In the genomic region with DNA sequence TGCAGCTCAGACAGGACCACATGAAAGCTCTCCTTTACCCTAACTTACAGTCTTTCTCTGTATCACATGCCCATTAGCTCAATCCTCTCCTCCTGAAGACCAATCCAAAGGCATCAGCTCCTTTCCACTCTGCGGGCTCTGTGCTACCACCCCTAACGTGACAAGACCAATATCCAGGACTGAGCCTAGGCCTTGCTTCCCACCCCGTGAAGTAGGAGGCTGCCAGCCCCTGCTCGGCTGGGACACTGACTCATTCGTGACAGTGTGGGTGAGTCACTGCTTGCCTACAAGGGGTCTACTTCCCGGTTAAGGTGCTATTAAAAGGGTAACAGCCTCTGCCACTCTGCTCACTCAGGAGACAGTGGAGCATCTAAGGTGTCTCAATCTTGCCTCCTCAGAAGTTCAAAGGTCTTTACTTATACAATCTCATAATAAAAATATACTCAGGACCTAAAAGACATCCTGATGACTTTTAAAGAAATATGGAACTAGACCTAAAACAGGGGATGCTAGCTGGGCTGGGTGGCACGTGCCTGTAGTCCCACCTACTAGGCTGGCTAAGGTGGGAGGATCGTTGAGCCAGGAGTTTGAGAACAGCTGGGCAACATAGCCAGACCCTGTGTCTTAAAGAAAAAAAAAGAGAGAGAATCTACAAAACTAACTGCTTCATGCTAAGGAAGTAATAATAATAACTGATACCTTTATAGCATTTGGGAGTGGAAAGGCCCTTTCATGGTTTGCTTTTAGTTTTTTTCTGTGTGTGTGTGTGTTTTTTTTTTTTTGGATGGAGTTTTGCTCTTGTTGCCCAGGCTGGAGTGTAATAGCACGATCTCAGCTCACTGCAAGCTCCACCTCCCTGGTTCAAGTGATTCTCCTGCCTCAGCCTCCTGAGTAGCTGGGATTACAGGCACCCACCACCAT, we compare ENCODE assay signal across 8 cellular contexts. TPM values are rescaled to one million over a fixed set of nuclear protein-coding genes. Genes with fewer than 3 reads are reported as not detected.
DNase-seq lines count a peak whose midpoint lies in the region; ATAC-seq and TF ChIP-seq lines count a peak whose summit lies in the region.

No MANE protein-coding gene starts in this region.

- no peaks in the 10 kb centered on the region for H3K9me3 ChIP-seq in transverse colon

- 36 to 67% methylated on average over 2 to 9 of the region's 9 CpGs for WGBS in transverse colon (ENCODE audit: low coverage in 1 of 2), 2 donors

- in situ Hi-C loops in transverse colon (cut with MboI; ENCODE audit: low pct_ligation_motif_present in 1 of 4, low pct_unique_long_range_greater_than_20kb in 1 of 4, low sequenced_read_pairs in 3 of 4): loop anchor here in 1 of 4 donors (10.0 kb wide), 1 partner anchor 103 kb away; no protein-coding TSS in a partner anchor

- no peaks in the 10 kb centered on the region for H3K36me3 Mint-ChIP-seq in activated naive CD4-positive, alpha-beta T cell treated with anti-CD3 and anti-CD28 coated beads, Interleukin-2, amount 10 ng/mL, durations not matched to agents 7 days and 5 days
- no peaks in the 10 kb centered on the region for H3K36me3 Mint-ChIP-seq in activated T-cell treated with anti-CD3 and anti-CD28 coated beads, Interleukin-2, amount 50 U/mL, for 4 hours (ENCODE audit: insufficient read depth)

- CTCF ChIA-PET in activated naive CD4-positive, alpha-beta T cell treated with anti-CD3 and anti-CD28 coated beads, Interleukin-2, amount 10 ng/mL, durations not matched to agents 7 days and 5 days (lab: Charles Lee): interaction anchor here (0.6 to 2.1 kb wide), 4 partner anchors 16 to 242 kb away, joined by 3 to 12 read pairs (median 6); no protein-coding TSS in a partner anchor

- H3K9me3 Mint-ChIP-seq in activated naive CD4-positive, alpha-beta T cell treated with anti-CD3 and anti-CD28 coated beads, Interleukin-2, amount 10 ng/mL, durations not matched to agents 7 days and 5 days: no peaks in the 10 kb centered on the region
- H3K9me3 Mint-ChIP-seq in activated T-cell treated with anti-CD3 and anti-CD28 coated beads, Interleukin-2, amount 50 U/mL, for 4 hours: no peaks in the 10 kb centered on the region

- ATAC-seq in activated T-cell treated with anti-CD3 and anti-CD28 coated beads, Interleukin-2, amount 50 U/mL, for 4 hours: peak; percentile 72 to 79
- no peak for ATAC-seq in HG02884 (IDR thresholded peaks at IDR 0.05; ENCODE audit: unreplicated experiment)

- no peak overlapping the region for H3K4me3 Mint-ChIP-seq in activated naive CD4-positive, alpha-beta T cell treated with anti-CD3 and anti-CD28 coated beads, Interleukin-2, amount 10 ng/mL, durations not matched to agents 7 days and 5 days
- no peak overlapping the region for H3K4me3 Mint-ChIP-seq in activated T-cell treated with anti-CD3 and anti-CD28 coated beads, Interleukin-2, amount 50 U/mL, for 4 hours

- no peak overlapping the region for H3K27ac Mint-ChIP-seq in activated naive CD4-positive, alpha-beta T cell treated with anti-CD3 and anti-CD28 coated beads, Interleukin-2, amount 10 ng/mL, durations not matched to agents 7 days and 5 days

- no peaks in the 10 kb centered on the region for H3K36me3 ChIP-seq in transverse colon

- no peak for TF ChIP-seq EP300 in transverse colon (IDR thresholded peaks at IDR 0.05; ENCODE audit: low read depth)

- no peak for TF ChIP-seq CTCF in transverse colon (IDR thresholded peaks at IDR 0.05)

- no peaks in the 10 kb centered on the region for H3K27me3 ChIP-seq in transverse colon

- peaks cover 0 to 3% (median 0%) of the 10 kb centered on the region in 4 donors for H3K4me1 ChIP-seq in transverse colon

- intact Hi-C loops in transverse colon (cut with DNase I; ENCODE audit: low total_unique reads): no loop called here

- peaks cover 25% of the 10 kb centered on the region for H3K27me3 Mint-ChIP-seq in activated naive CD4-positive, alpha-beta T cell treated with anti-CD3 and anti-CD28 coated beads, Interleukin-2, amount 10 ng/mL, durations not matched to agents 7 days and 5 days
- H3K27me3 Mint-ChIP-seq in activated T-cell treated with anti-CD3 and anti-CD28 coated beads, Interleukin-2, amount 50 U/mL, for 4 hours (ENCODE audit: low read depth): peaks cover 12% of the 10 kb centered on the region

- no peak for TF ChIP-seq POLR2A in transverse colon (IDR thresholded peaks at IDR 0.05)

- H3K4me3 ChIP-seq in transverse colon: no peak overlapping the region

- no peaks in the 10 kb centered on the region for H3K4me1 Mint-ChIP-seq in activated naive CD4-positive, alpha-beta T cell treated with anti-CD3 and anti-CD28 coated beads, Interleukin-2, amount 10 ng/mL, durations not matched to agents 7 days and 5 days
- H3K4me1 Mint-ChIP-seq in activated T-cell treated with anti-CD3 and anti-CD28 coated beads, Interleukin-2, amount 50 U/mL, for 4 hours (ENCODE audit: low read depth): peaks cover 13% of the 10 kb centered on the region

- DNase-seq in activated naive CD4-positive, alpha-beta T cell treated with Interleukin-2 at 50 U/mL for 16 hours: peak; percentile 44
- DNase-seq in activated naive CD4-positive, alpha-beta T cell treated with anti-CD3 and anti-CD28 coated beads, Interleukin-2, amount 10 ng/mL, durations not matched to agents 7 days and 5 days: no peak
- DNase-seq in activated T-cell treated with anti-CD3 and anti-CD28 coated beads, Interleukin-2, amount 50 U/mL, for 4 hours: peak; percentile 33
- DNase-seq in islet precursor cell (peak; percentile 93), transverse colon (peak; percentile 33), NCI-H2107 treated with DMSO at 0.1 percent for 48 hours (lab: John Stamatoyannopoulos, UW; ENCODE audit: unreplicated experiment) (no peak), SK-N-DZ (ENCODE audit: low spot score) (no peak)

- no peak overlapping the region for H3K27ac ChIP-seq in transverse colon

RNA-seq across cellular contexts. Expression of a gene that starts 55.0 kb away (rescaled TPM):
- total RNA-seq in activated T-cell treated with anti-CD3 and anti-CD28 coated beads, Interleukin-2, amount 50 U/mL, for 4 hours: 1 to 10 TPM; 1.1 to 2.4 (median 2.0) TPM
- 100 to 1,000 TPM in 1 of 4 donors, 10 to 100 TPM in 3; 52.0 to 101 (median 58.8) TPM for total RNA-seq in transverse colon
- 11.8 and 21.0 TPM in 2 replicates for polyA plus RNA-seq in SK-N-DZ (2014; cell fraction: cytosol; rRNA removed)
- polyA plus RNA-seq in SK-N-DZ (2014; cell fraction: nucleus; rRNA removed): 42.9 and 51.7 TPM in 2 replicates

Comparison
In these comparisons a context has a peak if more than half of its experiments do, and no peak if none do; other contexts are left out.
1. DNase-seq: peak in activated naive CD4-positive, alpha-beta T cell treated with Interleukin-2 at 50 U/mL for 16 hours (single experiment), activated T-cell treated with anti-CD3 and anti-CD28 coated beads, Interleukin-2, amount 50 U/mL, for 4 hours (single experiment), islet precursor cell (single experiment) and transverse colon (single experiment); none in activated naive CD4-positive, alpha-beta T cell treated with anti-CD3 and anti-CD28 coated beads, Interleukin-2, amount 10 ng/mL, durations not matched to agents 7 days and 5 days (single experiment), NCI-H2107 treated with DMSO at 0.1 percent for 48 hours (single experiment) and SK-N-DZ (single experiment).
2. RNA of a gene that starts 55.0 kb away (total RNA-seq): 52.0 to 101 TPM in transverse colon; 1.1 to 2.4 TPM in activated T-cell treated with anti-CD3 and anti-CD28 coated beads, Interleukin-2, amount 50 U/mL, for 4 hours; every median in the first group is over 10 times any median in the second.